Comparison of ENCODE assay signal across 1 cellular context in the genomic region with DNA sequence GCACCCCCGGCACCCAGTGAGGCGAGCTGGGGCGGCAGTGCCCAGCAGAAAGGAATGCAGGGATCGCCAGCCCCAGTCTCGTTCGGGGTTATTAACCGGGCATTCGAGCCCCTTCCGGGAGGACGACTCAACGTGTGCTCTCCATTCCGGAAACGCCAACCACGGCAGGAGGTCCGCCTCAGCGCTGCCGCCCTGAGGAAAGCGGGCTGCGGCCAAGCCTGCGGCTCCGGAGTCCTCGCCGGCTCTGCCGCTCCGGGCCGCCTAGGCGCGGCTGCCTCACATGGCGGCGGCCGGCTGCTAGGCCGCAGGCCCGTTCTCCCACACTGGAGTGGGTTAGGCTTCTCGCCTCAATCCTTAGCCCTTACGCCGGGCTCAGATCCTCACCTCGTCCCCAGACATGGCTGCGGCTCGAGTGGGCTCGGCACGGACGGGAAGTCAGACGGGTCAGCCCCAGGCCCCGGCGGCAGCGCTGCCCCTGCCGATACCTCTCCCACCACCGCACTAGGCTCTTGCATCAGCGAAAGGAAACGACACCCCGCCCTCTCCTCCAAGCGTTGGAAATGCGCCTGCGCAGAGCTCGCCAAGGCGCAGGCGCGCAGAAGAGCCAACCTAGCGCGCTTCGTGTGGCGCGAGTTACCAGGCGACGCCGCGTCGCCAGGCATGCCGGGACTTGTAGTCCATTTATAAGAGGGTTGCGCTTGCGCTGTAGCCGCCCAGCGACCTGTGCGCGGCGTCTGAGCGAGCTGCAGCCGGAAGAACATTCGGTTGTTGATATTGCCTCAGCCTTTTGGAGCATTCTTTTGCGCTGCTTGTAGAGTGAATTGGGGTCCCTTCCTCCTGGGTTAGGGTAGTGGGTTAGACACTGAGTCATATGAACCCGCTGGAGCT.
TF ChIP-seq lines count a peak whose summit lies in the region.

A gene with protein sequence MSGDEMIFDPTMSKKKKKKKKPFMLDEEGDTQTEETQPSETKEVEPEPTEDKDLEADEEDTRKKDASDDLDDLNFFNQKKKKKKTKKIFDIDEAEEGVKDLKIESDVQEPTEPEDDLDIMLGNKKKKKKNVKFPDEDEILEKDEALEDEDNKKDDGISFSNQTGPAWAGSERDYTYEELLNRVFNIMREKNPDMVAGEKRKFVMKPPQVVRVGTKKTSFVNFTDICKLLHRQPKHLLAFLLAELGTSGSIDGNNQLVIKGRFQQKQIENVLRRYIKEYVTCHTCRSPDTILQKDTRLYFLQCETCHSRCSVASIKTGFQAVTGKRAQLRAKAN (minus strand): TSS at position 532 of the 888 bp plus-strand sequence. CDS start 133 bp downstream, at position 399.

TF ChIP-seq in K562, 482 proteins besides CTCF, POLR2A, EP300 and RAD21 (continued from another document and continues in another):
- TF ChIP-seq, protein P1, sequence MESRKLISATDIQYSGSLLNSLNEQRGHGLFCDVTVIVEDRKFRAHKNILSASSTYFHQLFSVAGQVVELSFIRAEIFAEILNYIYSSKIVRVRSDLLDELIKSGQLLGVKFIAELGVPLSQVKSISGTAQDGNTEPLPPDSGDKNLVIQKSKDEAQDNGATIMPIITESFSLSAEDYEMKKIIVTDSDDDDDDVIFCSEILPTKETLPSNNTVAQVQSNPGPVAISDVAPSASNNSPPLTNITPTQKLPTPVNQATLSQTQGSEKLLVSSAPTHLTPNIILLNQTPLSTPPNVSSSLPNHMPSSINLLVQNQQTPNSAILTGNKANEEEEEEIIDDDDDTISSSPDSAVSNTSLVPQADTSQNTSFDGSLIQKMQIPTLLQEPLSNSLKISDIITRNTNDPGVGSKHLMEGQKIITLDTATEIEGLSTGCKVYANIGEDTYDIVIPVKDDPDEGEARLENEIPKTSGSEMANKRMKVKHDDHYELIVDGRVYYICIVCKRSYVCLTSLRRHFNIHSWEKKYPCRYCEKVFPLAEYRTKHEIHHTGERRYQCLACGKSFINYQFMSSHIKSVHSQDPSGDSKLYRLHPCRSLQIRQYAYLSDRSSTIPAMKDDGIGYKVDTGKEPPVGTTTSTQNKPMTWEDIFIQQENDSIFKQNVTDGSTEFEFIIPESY (CRISPR knock-in tag; IDR thresholded peaks at IDR 0.05) = peak; percentile 56; the same call in 1 of the 2 replicates
- TF ChIP-seq, protein P2, sequence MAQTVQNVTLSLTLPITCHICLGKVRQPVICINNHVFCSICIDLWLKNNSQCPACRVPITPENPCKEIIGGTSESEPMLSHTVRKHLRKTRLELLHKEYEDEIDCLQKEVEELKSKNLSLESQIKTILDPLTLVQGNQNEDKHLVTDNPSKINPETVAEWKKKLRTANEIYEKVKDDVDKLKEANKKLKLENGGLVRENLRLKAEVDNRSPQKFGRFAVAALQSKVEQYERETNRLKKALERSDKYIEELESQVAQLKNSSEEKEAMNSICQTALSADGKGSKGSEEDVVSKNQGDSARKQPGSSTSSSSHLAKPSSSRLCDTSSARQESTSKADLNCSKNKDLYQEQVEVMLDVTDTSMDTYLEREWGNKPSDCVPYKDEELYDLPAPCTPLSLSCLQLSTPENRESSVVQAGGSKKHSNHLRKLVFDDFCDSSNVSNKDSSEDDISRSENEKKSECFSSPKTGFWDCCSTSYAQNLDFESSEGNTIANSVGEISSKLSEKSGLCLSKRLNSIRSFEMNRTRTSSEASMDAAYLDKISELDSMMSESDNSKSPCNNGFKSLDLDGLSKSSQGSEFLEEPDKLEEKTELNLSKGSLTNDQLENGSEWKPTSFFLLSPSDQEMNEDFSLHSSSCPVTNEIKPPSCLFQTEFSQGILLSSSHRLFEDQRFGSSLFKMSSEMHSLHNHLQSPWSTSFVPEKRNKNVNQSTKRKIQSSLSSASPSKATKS (CRISPR knock-in tag; IDR thresholded peaks at IDR 0.05) = no peak
- TF ChIP-seq, protein P3, sequence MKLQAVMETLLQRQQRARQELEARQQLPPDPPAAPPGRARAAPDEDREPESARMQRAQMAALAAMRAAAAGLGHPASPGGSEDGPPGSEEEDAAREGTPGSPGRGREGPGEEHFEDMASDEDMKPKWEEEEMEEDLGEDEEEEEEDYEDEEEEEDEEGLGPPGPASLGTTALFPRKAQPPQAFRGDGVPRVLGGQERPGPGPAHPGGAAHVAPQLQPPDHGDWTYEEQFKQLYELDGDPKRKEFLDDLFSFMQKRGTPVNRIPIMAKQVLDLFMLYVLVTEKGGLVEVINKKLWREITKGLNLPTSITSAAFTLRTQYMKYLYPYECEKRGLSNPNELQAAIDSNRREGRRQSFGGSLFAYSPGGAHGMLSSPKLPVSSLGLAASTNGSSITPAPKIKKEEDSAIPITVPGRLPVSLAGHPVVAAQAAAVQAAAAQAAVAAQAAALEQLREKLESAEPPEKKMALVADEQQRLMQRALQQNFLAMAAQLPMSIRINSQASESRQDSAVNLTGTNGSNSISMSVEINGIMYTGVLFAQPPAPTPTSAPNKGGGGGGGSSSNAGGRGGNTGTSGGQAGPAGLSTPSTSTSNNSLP (IDR thresholded peaks at IDR 0.05; ENCODE audit: borderline replicate concordance, low read depth, low read length) = no peak
- TF ChIP-seq, protein P4, sequence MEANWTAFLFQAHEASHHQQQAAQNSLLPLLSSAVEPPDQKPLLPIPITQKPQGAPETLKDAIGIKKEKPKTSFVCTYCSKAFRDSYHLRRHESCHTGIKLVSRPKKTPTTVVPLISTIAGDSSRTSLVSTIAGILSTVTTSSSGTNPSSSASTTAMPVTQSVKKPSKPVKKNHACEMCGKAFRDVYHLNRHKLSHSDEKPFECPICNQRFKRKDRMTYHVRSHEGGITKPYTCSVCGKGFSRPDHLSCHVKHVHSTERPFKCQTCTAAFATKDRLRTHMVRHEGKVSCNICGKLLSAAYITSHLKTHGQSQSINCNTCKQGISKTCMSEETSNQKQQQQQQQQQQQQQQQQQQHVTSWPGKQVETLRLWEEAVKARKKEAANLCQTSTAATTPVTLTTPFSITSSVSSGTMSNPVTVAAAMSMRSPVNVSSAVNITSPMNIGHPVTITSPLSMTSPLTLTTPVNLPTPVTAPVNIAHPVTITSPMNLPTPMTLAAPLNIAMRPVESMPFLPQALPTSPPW (CRISPR knock-in tag; IDR thresholded peaks at IDR 0.05) = peak; percentile 77
- TF ChIP-seq SIN3B (IDR thresholded peaks at IDR 0.05; ENCODE audit: low read depth) (no peak), TEAD1 (CRISPR knock-in tag; IDR thresholded peaks at IDR 0.05) (peak in 1 of 2 experiments; percentile 65; a peak in 1 of 4 replicates), NCOA4 (IDR thresholded peaks at IDR 0.05; ENCODE audit: partially characterized antibody) (no peak), ZNF668 (CRISPR knock-in tag; IDR thresholded peaks at IDR 0.05) (no peak), HMGN3 (IDR thresholded peaks at IDR 0.05; ENCODE audit: borderline replicate concordance, extremely low read depth, insufficient read length, low read depth, low read length) (peak; percentile 85), ZNF23 (CRISPR knock-in tag; IDR thresholded peaks at IDR 0.05) (no peak), ERF (CRISPR knock-in tag; IDR thresholded peaks at IDR 0.05) (no peak), ZC3H11A (IDR thresholded peaks at IDR 0.05; ENCODE audit: low read depth, low read length) (no peak), SPI1 (IDR thresholded peaks at IDR 0.05; ENCODE audit: borderline replicate concordance, low read depth, low read length) (no peak), ZNF146 (CRISPR knock-in tag; IDR thresholded peaks at IDR 0.05; ENCODE audit: unreplicated experiment) (no peak), ZNF589 (CRISPR knock-in tag; IDR thresholded peaks at IDR 0.05; ENCODE audit: low read depth) (no peak), KLF16 (IDR thresholded peaks at IDR 0.05) (no peak), ZNF143 (CRISPR knock-in tag; IDR thresholded peaks at IDR 0.05) (peak; percentile 99), ZNF561 (CRISPR knock-in tag; conservative IDR thresholded peaks at IDR 0.05) (no peak), CREM (IDR thresholded peaks at IDR 0.05; ENCODE audit: low read depth) (peak; percentile 100), SMARCE1 (IDR thresholded peaks at IDR 0.05) (no peak), NELFE (IDR thresholded peaks at IDR 0.05; ENCODE audit: insufficient read depth, insufficient read length) (no peak), ZNF79 (CRISPR knock-in tag; IDR thresholded peaks at IDR 0.05; ENCODE audit: low read depth) (no peak), XRCC5 (IDR thresholded peaks at IDR 0.05; ENCODE audit: low read depth, low read length) (no peak), CSDE1 (IDR thresholded peaks at IDR 0.05) (peak in 1 of 2 experiments; percentile 87; a peak in 2 of 4 replicates)
- TF ChIP-seq, protein P5, sequence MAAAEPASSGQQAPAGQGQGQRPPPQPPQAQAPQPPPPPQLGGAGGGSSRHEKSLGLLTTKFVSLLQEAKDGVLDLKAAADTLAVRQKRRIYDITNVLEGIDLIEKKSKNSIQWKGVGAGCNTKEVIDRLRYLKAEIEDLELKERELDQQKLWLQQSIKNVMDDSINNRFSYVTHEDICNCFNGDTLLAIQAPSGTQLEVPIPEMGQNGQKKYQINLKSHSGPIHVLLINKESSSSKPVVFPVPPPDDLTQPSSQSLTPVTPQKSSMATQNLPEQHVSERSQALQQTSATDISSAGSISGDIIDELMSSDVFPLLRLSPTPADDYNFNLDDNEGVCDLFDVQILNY (CRISPR knock-in tag; IDR thresholded peaks at IDR 0.05) = no peak
- TF ChIP-seq, protein P6, sequence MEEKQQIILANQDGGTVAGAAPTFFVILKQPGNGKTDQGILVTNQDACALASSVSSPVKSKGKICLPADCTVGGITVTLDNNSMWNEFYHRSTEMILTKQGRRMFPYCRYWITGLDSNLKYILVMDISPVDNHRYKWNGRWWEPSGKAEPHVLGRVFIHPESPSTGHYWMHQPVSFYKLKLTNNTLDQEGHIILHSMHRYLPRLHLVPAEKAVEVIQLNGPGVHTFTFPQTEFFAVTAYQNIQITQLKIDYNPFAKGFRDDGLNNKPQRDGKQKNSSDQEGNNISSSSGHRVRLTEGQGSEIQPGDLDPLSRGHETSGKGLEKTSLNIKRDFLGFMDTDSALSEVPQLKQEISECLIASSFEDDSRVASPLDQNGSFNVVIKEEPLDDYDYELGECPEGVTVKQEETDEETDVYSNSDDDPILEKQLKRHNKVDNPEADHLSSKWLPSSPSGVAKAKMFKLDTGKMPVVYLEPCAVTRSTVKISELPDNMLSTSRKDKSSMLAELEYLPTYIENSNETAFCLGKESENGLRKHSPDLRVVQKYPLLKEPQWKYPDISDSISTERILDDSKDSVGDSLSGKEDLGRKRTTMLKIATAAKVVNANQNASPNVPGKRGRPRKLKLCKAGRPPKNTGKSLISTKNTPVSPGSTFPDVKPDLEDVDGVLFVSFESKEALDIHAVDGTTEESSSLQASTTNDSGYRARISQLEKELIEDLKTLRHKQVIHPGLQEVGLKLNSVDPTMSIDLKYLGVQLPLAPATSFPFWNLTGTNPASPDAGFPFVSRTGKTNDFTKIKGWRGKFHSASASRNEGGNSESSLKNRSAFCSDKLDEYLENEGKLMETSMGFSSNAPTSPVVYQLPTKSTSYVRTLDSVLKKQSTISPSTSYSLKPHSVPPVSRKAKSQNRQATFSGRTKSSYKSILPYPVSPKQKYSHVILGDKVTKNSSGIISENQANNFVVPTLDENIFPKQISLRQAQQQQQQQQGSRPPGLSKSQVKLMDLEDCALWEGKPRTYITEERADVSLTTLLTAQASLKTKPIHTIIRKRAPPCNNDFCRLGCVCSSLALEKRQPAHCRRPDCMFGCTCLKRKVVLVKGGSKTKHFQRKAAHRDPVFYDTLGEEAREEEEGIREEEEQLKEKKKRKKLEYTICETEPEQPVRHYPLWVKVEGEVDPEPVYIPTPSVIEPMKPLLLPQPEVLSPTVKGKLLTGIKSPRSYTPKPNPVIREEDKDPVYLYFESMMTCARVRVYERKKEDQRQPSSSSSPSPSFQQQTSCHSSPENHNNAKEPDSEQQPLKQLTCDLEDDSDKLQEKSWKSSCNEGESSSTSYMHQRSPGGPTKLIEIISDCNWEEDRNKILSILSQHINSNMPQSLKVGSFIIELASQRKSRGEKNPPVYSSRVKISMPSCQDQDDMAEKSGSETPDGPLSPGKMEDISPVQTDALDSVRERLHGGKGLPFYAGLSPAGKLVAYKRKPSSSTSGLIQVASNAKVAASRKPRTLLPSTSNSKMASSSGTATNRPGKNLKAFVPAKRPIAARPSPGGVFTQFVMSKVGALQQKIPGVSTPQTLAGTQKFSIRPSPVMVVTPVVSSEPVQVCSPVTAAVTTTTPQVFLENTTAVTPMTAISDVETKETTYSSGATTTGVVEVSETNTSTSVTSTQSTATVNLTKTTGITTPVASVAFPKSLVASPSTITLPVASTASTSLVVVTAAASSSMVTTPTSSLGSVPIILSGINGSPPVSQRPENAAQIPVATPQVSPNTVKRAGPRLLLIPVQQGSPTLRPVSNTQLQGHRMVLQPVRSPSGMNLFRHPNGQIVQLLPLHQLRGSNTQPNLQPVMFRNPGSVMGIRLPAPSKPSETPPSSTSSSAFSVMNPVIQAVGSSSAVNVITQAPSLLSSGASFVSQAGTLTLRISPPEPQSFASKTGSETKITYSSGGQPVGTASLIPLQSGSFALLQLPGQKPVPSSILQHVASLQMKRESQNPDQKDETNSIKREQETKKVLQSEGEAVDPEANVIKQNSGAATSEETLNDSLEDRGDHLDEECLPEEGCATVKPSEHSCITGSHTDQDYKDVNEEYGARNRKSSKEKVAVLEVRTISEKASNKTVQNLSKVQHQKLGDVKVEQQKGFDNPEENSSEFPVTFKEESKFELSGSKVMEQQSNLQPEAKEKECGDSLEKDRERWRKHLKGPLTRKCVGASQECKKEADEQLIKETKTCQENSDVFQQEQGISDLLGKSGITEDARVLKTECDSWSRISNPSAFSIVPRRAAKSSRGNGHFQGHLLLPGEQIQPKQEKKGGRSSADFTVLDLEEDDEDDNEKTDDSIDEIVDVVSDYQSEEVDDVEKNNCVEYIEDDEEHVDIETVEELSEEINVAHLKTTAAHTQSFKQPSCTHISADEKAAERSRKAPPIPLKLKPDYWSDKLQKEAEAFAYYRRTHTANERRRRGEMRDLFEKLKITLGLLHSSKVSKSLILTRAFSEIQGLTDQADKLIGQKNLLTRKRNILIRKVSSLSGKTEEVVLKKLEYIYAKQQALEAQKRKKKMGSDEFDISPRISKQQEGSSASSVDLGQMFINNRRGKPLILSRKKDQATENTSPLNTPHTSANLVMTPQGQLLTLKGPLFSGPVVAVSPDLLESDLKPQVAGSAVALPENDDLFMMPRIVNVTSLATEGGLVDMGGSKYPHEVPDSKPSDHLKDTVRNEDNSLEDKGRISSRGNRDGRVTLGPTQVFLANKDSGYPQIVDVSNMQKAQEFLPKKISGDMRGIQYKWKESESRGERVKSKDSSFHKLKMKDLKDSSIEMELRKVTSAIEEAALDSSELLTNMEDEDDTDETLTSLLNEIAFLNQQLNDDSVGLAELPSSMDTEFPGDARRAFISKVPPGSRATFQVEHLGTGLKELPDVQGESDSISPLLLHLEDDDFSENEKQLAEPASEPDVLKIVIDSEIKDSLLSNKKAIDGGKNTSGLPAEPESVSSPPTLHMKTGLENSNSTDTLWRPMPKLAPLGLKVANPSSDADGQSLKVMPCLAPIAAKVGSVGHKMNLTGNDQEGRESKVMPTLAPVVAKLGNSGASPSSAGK (IDR thresholded peaks at IDR 0.05) = no peak
- TF ChIP-seq, protein P7, sequence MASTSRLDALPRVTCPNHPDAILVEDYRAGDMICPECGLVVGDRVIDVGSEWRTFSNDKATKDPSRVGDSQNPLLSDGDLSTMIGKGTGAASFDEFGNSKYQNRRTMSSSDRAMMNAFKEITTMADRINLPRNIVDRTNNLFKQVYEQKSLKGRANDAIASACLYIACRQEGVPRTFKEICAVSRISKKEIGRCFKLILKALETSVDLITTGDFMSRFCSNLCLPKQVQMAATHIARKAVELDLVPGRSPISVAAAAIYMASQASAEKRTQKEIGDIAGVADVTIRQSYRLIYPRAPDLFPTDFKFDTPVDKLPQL (IDR thresholded peaks at IDR 0.05; ENCODE audit: extremely low read depth, insufficient read length) = no peak
- TF ChIP-seq, protein P8, sequence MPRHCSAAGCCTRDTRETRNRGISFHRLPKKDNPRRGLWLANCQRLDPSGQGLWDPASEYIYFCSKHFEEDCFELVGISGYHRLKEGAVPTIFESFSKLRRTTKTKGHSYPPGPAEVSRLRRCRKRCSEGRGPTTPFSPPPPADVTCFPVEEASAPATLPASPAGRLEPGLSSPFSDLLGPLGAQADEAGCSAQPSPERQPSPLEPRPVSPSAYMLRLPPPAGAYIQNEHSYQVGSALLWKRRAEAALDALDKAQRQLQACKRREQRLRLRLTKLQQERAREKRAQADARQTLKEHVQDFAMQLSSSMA (CRISPR knock-in tag; IDR thresholded peaks at IDR 0.05) = peak; percentile 53; the same call in 1 of the 2 replicates
